10 cellular contexts compared by ENCODE assay signal in genomic region chr6:7673063-7673536, GRCh38. TPM values are rescaled to one million over a fixed set of nuclear protein-coding genes. Genes with fewer than 3 reads are reported as not detected.
DNase-seq lines count a peak whose midpoint lies in the region; ATAC-seq and TF ChIP-seq lines count a peak whose summit lies in the region.
"Had no signal": no experiment of that assay in that cellular context is flagged by ENCODE, and none has a peak within 500 bp of the region (broad histone marks: within the 10 kb centered on the region; RNA-seq: fewer than 3 reads in every experiment).

No MANE protein-coding gene starts in this region.

- peaks cover 0 to 5% of the 10 kb centered on the region in 2 donors for H3K4me1 ChIP-seq in lung (ENCODE audit: control insufficient read depth in 2 of 2, insufficient read depth in 2 of 2, low read length in 2 of 2)

- H3K9me3 ChIP-seq in lung (ENCODE audit: control insufficient read depth in 2 of 2, insufficient read depth in 1 of 2, low read length in 1 of 2) = peaks cover 0 to 1% of the 10 kb centered on the region in 2 donors
- H3K9me3 ChIP-seq: Caco-2 had no signal

- peak; percentile 68 for DNase-seq in Right ventricle myocardium inferior (ENCODE audit: missing footprints)
- DNase-seq in cardiac septum (ENCODE audit: low spot score) = no peak
- peak; percentile 73 for DNase-seq in ecto neural progenitor cell (ENCODE audit: low spot score)
- DNase-seq in lung (ENCODE audit: low spot score) = peak; percentile 35
- DNase-seq in putamen (ENCODE audit: low spot score) = no peak
- DNase-seq in activated CD4-positive, alpha-beta T cell treated with anti-CD3 and anti-CD28 coated beads, Interleukin-2, amount 50 U/mL, for 1 hour = no peak
- DNase-seq: activated CD4-positive, alpha-beta T cell treated with anti-CD3 and anti-CD28 coated beads, Interleukin-2, amount 10 ng/mL, durations not matched to agents 24 days and 14 days had no signal

- no peak for TF ChIP-seq CTCF in lung (IDR thresholded peaks at IDR 0.05; ENCODE audit: control extremely low read depth, extremely low read depth)

- intact Hi-C loops in Right ventricle myocardium inferior (cut with DNase I) = no loop called here
- intact Hi-C loops in cardiac septum (cut with DNase I) = no loop called here

- no peak overlapping the region for H3K27ac ChIP-seq in lung (ENCODE audit: low read depth in 1 of 2, low read length in 1 of 2)

- H3K4me3 ChIP-seq in lung = no peak overlapping the region

- 18 to 37% methylated on average over 16 of the region's 16 CpGs for WGBS in lung, 2 donors

- no peaks in the 10 kb centered on the region for H3K36me3 ChIP-seq in lung (ENCODE audit: control insufficient read depth in 2 of 2, insufficient read depth in 2 of 2, low read length in 2 of 2)

- H3K27me3 ChIP-seq in lung (ENCODE audit: control insufficient read depth, insufficient read depth) = no peaks in the 10 kb centered on the region

- peak; percentile 83 for ATAC-seq in Right ventricle myocardium inferior
- ATAC-seq in lung (ENCODE audit: insufficient read depth, low FRiP score) = peak; percentile 45
- ATAC-seq in HG02870 (IDR thresholded peaks at IDR 0.05; ENCODE audit: unreplicated experiment) = no peak
- no peak for ATAC-seq in GM21360 (IDR thresholded peaks at IDR 0.05; ENCODE audit: unreplicated experiment)

RNA-seq across cellular contexts. Expression of gene BMP6, which starts 52.8 kb away (rescaled TPM):
- total RNA-seq in Right ventricle myocardium inferior (1.6 TPM), cardiac septum (2.9 TPM), lung (10 to 100 TPM in 1 of 2 donors, 1 to 10 TPM in 1; 7.5 to 13.7 TPM)
- 10 to 100 TPM in 1 of 2 donors, 1 to 10 TPM in 1; 2.3 to 17.3 TPM for polyA plus RNA-seq in lung

Comparison
In these comparisons a context has a peak if more than half of its experiments do, and no peak if none do; other contexts are left out.
1. DNase-seq: peak in Right ventricle myocardium inferior (single experiment), ecto neural progenitor cell (single experiment) and lung (single experiment); none in cardiac septum (single experiment), putamen (single experiment) and activated CD4-positive, alpha-beta T cell treated with anti-CD3 and anti-CD28 coated beads, Interleukin-2, amount 50 U/mL, for 1 hour (single experiment).
2. ATAC-seq: peak in Right ventricle myocardium inferior (single experiment) and lung (single experiment); none in HG02870 (single experiment) and GM21360 (single experiment).